18 cellular contexts compared by ENCODE assay signal in the genomic region with DNA sequence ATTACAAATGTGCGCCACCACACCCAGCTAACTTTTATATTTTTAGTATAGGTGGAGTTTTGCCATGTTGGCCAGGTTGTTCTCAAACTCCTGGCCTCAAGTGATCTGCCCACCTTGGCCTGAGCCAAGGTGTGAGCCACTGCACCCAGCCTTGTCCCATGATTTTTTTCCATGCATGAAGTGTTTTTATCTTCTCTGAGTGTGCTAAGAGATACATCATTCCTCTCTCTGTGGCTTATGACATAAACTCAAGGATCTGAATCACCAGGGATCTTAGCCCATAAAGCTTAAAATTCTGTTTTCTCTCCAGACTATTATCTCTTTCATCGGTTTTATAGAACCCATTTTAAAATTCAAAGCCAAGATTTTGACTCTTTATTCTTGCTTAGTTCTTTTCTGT. TPM values are rescaled to one million over a fixed set of nuclear protein-coding genes. Genes with fewer than 3 reads are reported as not detected.
DNase-seq lines count a peak whose midpoint lies in the region; ATAC-seq lines count a peak whose summit lies in the region.
"Had no signal": no experiment of that assay in that cellular context is flagged by ENCODE, and none has a peak within 500 bp of the region (broad histone marks: within the 10 kb centered on the region; RNA-seq: fewer than 3 reads in every experiment).

No MANE protein-coding gene starts in this region.

- H3K9me3 Mint-ChIP-seq in activated naive CD4-positive, alpha-beta T cell treated with anti-CD3 and anti-CD28 coated beads, Interleukin-2, amount 50 U/mL, for 72 hours: no peaks in the 10 kb centered on the region
- no peaks in the 10 kb centered on the region for H3K9me3 Mint-ChIP-seq in activated CD8-positive, alpha-beta T cell treated with anti-CD3 and anti-CD28 coated beads, Interleukin-2, amount 10 ng/mL, durations not matched to agents 7 days and 5 days (ENCODE audit: insufficient read depth)
- H3K9me3 Mint-ChIP-seq: CD4-positive, alpha-beta T cell had no signal

- WGBS in GM23248 (ENCODE audit: low coverage in 1 of 2, low lambda C conversion rate in 2 of 2, missing lambda C conversion rate in 2 of 2), 2 experiments: 18 to 33% methylated on average over 2 of the region's 2 CpGs

- H3K4me3 Mint-ChIP-seq in activated CD8-positive, alpha-beta T cell treated with anti-CD3 and anti-CD28 coated beads, Interleukin-2, amount 10 ng/mL, durations not matched to agents 7 days and 5 days: no peak overlapping the region
- H3K4me3 Mint-ChIP-seq: B cell; CD4-positive, alpha-beta T cell; CD8-positive, alpha-beta T cell had no signal

- H3K79me2 ChIP-seq in GM23248 (ENCODE audit: insufficient read depth): no peaks in the 10 kb centered on the region

- no peak overlapping the region for H3K9ac ChIP-seq in GM23248
- H3K9ac ChIP-seq: BLaER1 treated with 17β-estradiol and CSF1 and Interleukin-3, amounts not matched to agents 10 nM and 100 nM had no signal

- no peaks in the 10 kb centered on the region for H3K27me3 ChIP-seq in GM23248 (replicated peaks; ENCODE audit: insufficient read depth)
- H3K27me3 ChIP-seq: BLaER1 treated with 17β-estradiol and CSF1 and Interleukin-3, amounts not matched to agents 10 nM and 100 nM had no signal

- CTCF ChIA-PET in activated CD8-positive, alpha-beta T cell treated with anti-CD3 and anti-CD28 coated beads, Interleukin-2, amount 10 ng/mL, durations not matched to agents 7 days and 5 days (lab: Charles Lee): no interaction called here

- H3K4me3 ChIP-seq in GM23248: no peak overlapping the region
- H3K4me3 ChIP-seq: BLaER1 treated with 17β-estradiol and CSF1 and Interleukin-3, amounts not matched to agents 10 nM and 100 nM had no signal

- no peaks in the 10 kb centered on the region for H3K4me1 Mint-ChIP-seq in activated CD8-positive, alpha-beta T cell treated with anti-CD3 and anti-CD28 coated beads, Interleukin-2, amount 10 ng/mL, durations not matched to agents 7 days and 5 days (ENCODE audit: low read depth)
- H3K4me1 Mint-ChIP-seq: B cell had no signal

- no peak overlapping the region for H3K27ac ChIP-seq in GM23248
- H3K27ac ChIP-seq: BLaER1 treated with 17β-estradiol and CSF1 and Interleukin-3, amounts not matched to agents 10 nM and 100 nM; C4-2B had no signal

- in situ Hi-C loops in GM23248 (cut with MboI): no loop called here

- H3F3A ChIP-seq in GM23248 (ENCODE audit: insufficient read depth): no peaks in the 10 kb centered on the region

- DNase-seq in amniotic epithelial cell (ENCODE audit: low read depth) (peak; percentile 26), kidney glomerular epithelial cell (lab: John Stamatoyannopoulos, UW) (peak; percentile 42), renal cortical epithelial cell (ENCODE audit: low read depth) (peak; percentile 54), GM23248 (no peak)
- no peak for DNase-seq in activated naive CD4-positive, alpha-beta T cell treated with anti-CD3 and anti-CD28 coated beads, Interleukin-2, amount 50 U/mL, for 72 hours (ENCODE audit: low spot score in 2 of 2)
- no peak for DNase-seq in activated CD8-positive, alpha-beta T cell treated with anti-CD3 and anti-CD28 coated beads, Interleukin-2, amount 10 ng/mL, durations not matched to agents 7 days and 5 days
- DNase-seq: 8988T; AML-193; Caco-2; Calu3; CD4-positive, alpha-beta T cell; CD8-positive, alpha-beta T cell; DMS79 treated with DMSO at 0.1 percent for 48 hours; GF-D8 had no signal

- no peaks in the 10 kb centered on the region for H3K9me3 ChIP-seq in GM23248 (ENCODE audit: low read depth)
- H3K9me3 ChIP-seq: BLaER1 treated with 17β-estradiol and CSF1 and Interleukin-3, amounts not matched to agents 10 nM and 100 nM; Caco-2 had no signal

- POLR2A ChIA-PET in activated CD8-positive, alpha-beta T cell treated with anti-CD3 and anti-CD28 coated beads, Interleukin-2, amount 10 ng/mL, durations not matched to agents 7 days and 5 days (lab: Charles Lee): no interaction called here

- no peaks in the 10 kb centered on the region for H3K9me2 ChIP-seq in GM23248 (ENCODE audit: insufficient read depth)

- H4K20me1 ChIP-seq in GM23248 (ENCODE audit: insufficient read depth): no peaks in the 10 kb centered on the region
- H4K20me1 ChIP-seq: BLaER1 treated with 17β-estradiol and CSF1 and Interleukin-3, amounts not matched to agents 10 nM and 100 nM had no signal

- no peak for ATAC-seq in activated naive CD4-positive, alpha-beta T cell treated with anti-CD3 and anti-CD28 coated beads, Interleukin-2, amount 50 U/mL, for 72 hours
- ATAC-seq in HG03025 (IDR thresholded peaks at IDR 0.05; ENCODE audit: low FRiP score, unreplicated experiment): no peak
- no peak for ATAC-seq in activated CD8-positive, alpha-beta T cell treated with anti-CD3 and anti-CD28 coated beads, Interleukin-2, amount 10 ng/mL, durations not matched to agents 7 days and 5 days
- ATAC-seq: CD8-positive, alpha-beta T cell had no signal

- H3K36me3 ChIP-seq in GM23248 (ENCODE audit: low read depth): no peaks in the 10 kb centered on the region
- H3K36me3 ChIP-seq: BLaER1 treated with 17β-estradiol and CSF1 and Interleukin-3, amounts not matched to agents 10 nM and 100 nM had no signal

- H3K27me3 Mint-ChIP-seq in activated CD8-positive, alpha-beta T cell treated with anti-CD3 and anti-CD28 coated beads, Interleukin-2, amount 10 ng/mL, durations not matched to agents 7 days and 5 days (ENCODE audit: low read depth): peaks cover 6% of the 10 kb centered on the region

- no peak overlapping the region for H2AFZ ChIP-seq in GM23248

- H3K4me1 ChIP-seq in GM23248 (ENCODE audit: insufficient read depth): no peaks in the 10 kb centered on the region
- H3K4me1 ChIP-seq: Caco-2 had no signal

- H3K27ac Mint-ChIP-seq in activated naive CD4-positive, alpha-beta T cell treated with anti-CD3 and anti-CD28 coated beads, Interleukin-2, amount 50 U/mL, for 72 hours: no peak overlapping the region
- H3K27ac Mint-ChIP-seq in activated CD8-positive, alpha-beta T cell treated with anti-CD3 and anti-CD28 coated beads, Interleukin-2, amount 10 ng/mL, durations not matched to agents 7 days and 5 days: no peak overlapping the region
- H3K27ac Mint-ChIP-seq: B cell; CD4-positive, alpha-beta T cell; CD8-positive, alpha-beta T cell had no signal

- H3K36me3 Mint-ChIP-seq in activated naive CD4-positive, alpha-beta T cell treated with anti-CD3 and anti-CD28 coated beads, Interleukin-2, amount 50 U/mL, for 72 hours: no peaks in the 10 kb centered on the region
- no peaks in the 10 kb centered on the region for H3K36me3 Mint-ChIP-seq in activated CD8-positive, alpha-beta T cell treated with anti-CD3 and anti-CD28 coated beads, Interleukin-2, amount 10 ng/mL, durations not matched to agents 7 days and 5 days (ENCODE audit: low read depth)
- H3K36me3 Mint-ChIP-seq: CD8-positive, alpha-beta T cell had no signal

- H3K4me2 ChIP-seq in GM23248 (ENCODE audit: unreplicated experiment): no peak overlapping the region
- H3K4me2 ChIP-seq: BLaER1 treated with 17β-estradiol and CSF1 and Interleukin-3, amounts not matched to agents 10 nM and 100 nM had no signal

RNA-seq across cellular contexts. Expression of gene C11orf58, which starts 48.4 kb away (rescaled TPM):
- total RNA-seq in renal cortical epithelial cell: 177 and 227 TPM in 2 replicates
- 100 to 1,000 TPM; 125 to 139 TPM for total RNA-seq in activated naive CD4-positive, alpha-beta T cell treated with anti-CD3 and anti-CD28 coated beads, Interleukin-2, amount 50 U/mL, for 72 hours
- 100 to 1,000 TPM; 104 to 111 TPM for total RNA-seq in activated CD8-positive, alpha-beta T cell treated with anti-CD3 and anti-CD28 coated beads, Interleukin-2, amount 10 ng/mL, durations not matched to agents 7 days and 5 days
- total RNA-seq in GM23248 (2014; rRNA removed; shearing (Covaris generic)): 130 and 153 TPM in 2 replicates
- 219 and 226 TPM in 2 replicates for polyA plus RNA-seq in GM23248 (2016; fragmentation: Nextera tagmentation; extraction: Ambion mirVana)

Comparison
In these comparisons a context has a peak if more than half of its experiments do, and no peak if none do; other contexts are left out.
1. DNase-seq: peak in amniotic epithelial cell (single experiment), kidney glomerular epithelial cell (single experiment) and renal cortical epithelial cell (single experiment); none in activated naive CD4-positive, alpha-beta T cell treated with anti-CD3 and anti-CD28 coated beads, Interleukin-2, amount 50 U/mL, for 72 hours (0 of 2), activated CD8-positive, alpha-beta T cell treated with anti-CD3 and anti-CD28 coated beads, Interleukin-2, amount 10 ng/mL, durations not matched to agents 7 days and 5 days (single experiment) and GM23248 (single experiment).